ENCODE assay signal across 17 cellular contexts in the genomic region with DNA sequence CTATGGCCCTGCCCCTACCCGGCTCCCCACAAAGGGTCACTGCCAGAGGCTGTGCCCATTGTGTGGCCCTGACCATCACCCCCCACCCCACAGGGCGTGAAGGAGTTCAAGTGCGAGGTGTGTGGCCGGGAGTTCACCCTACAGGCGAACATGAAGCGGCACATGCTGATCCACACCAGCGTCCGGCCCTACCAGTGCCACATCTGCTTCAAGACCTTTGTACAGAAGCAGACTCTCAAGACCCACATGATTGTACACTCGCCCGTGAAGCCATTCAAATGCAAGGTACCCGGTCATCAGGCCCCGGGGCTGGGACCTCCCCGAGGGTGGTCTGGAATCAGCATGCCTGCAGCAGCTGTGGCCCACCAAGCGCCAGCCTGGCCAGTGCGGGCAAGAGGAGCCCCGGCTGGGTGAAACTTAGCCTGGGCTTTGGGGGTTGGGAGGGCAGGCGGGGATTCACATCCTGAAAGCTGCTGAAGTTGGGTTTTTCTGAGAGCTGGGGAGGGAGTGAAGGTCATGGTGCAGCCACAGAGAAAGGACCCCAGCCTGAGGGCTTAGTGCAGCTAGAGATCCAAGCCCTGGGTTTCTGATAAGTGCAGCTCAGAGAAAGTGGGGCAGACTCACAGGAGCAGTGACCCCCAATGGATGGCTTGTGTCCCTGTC.
DNase-seq lines count a peak whose midpoint lies in the region; ATAC-seq and TF ChIP-seq lines count a peak whose summit lies in the region.
"Had no signal": no experiment of that assay in that cellular context is flagged by ENCODE, and none has a peak within 500 bp of the region (broad histone marks: within the 10 kb centered on the region; RNA-seq: fewer than 3 reads in every experiment).

No MANE protein-coding gene starts in this region.

- no peak for TF ChIP-seq CTCF in RWPE1 (conservative IDR thresholded peaks at IDR 0.05; ENCODE audit: low read depth)

- no peaks in the 10 kb centered on the region for H3K27me3 Mint-ChIP-seq in activated T-cell treated with anti-CD3 and anti-CD28 coated beads, Interleukin-2, amount 50 U/mL, for 24 hours
- no peaks in the 10 kb centered on the region for H3K27me3 Mint-ChIP-seq in stimulated activated memory B cell treated with anti-CD40 and anti-IgM and Interleukin-4, amounts not matched to agents 10 μg/mL and 1 μg/mL and 100 μg/mL, for 72 hours

- H3K9me3 Mint-ChIP-seq in activated T-cell treated with anti-CD3 and anti-CD28 coated beads, Interleukin-2, amount 50 U/mL, for 24 hours: no peaks in the 10 kb centered on the region
- no peaks in the 10 kb centered on the region for H3K9me3 Mint-ChIP-seq in stimulated activated memory B cell treated with anti-CD40 and anti-IgM and Interleukin-4, amounts not matched to agents 10 μg/mL and 1 μg/mL and 100 μg/mL, for 72 hours
- H3K9me3 Mint-ChIP-seq: GM23338 had no signal

- H3K4me3 Mint-ChIP-seq in activated T-cell treated with anti-CD3 and anti-CD28 coated beads, Interleukin-2, amount 50 U/mL, for 24 hours: no peak overlapping the region
- no peak overlapping the region for H3K4me3 Mint-ChIP-seq in stimulated activated memory B cell treated with anti-CD40 and anti-IgM and Interleukin-4, amounts not matched to agents 10 μg/mL and 1 μg/mL and 100 μg/mL, for 72 hours
- H3K4me3 Mint-ChIP-seq: GM23338 had no signal

- H3K27ac Mint-ChIP-seq in activated T-cell treated with anti-CD3 and anti-CD28 coated beads, Interleukin-2, amount 50 U/mL, for 24 hours: peak overlapping the region; percentile 44
- peak overlapping the region; percentile 27 for H3K27ac Mint-ChIP-seq in stimulated activated memory B cell treated with anti-CD40 and anti-IgM and Interleukin-4, amounts not matched to agents 10 μg/mL and 1 μg/mL and 100 μg/mL, for 72 hours
- H3K27ac Mint-ChIP-seq: GM23338 had no signal

- H3K36me3 Mint-ChIP-seq in activated T-cell treated with anti-CD3 and anti-CD28 coated beads, Interleukin-2, amount 50 U/mL, for 24 hours (ENCODE audit: low read depth): peaks cover 61% of the 10 kb centered on the region
- peaks cover 15% of the 10 kb centered on the region for H3K36me3 Mint-ChIP-seq in stimulated activated memory B cell treated with anti-CD40 and anti-IgM and Interleukin-4, amounts not matched to agents 10 μg/mL and 1 μg/mL and 100 μg/mL, for 72 hours

- peak overlapping the region; percentile 28 for H3K27ac ChIP-seq in RWPE1
- H3K27ac ChIP-seq: PC-9 had no signal

- H3K4me1 Mint-ChIP-seq in activated T-cell treated with anti-CD3 and anti-CD28 coated beads, Interleukin-2, amount 50 U/mL, for 24 hours (ENCODE audit: low read depth): peaks cover 20% of the 10 kb centered on the region
- H3K4me1 Mint-ChIP-seq in stimulated activated memory B cell treated with anti-CD40 and anti-IgM and Interleukin-4, amounts not matched to agents 10 μg/mL and 1 μg/mL and 100 μg/mL, for 72 hours: peaks cover 13% of the 10 kb centered on the region

- POLR2A ChIA-PET in RWPE1 (lab: Yijun Ruan, JAX; ENCODE audit: low non-redundant PET): no interaction called here

- no peak for DNase-seq in activated T-cell treated with anti-CD3 and anti-CD28 coated beads, Interleukin-2, amount 50 U/mL, for 24 hours
- DNase-seq in activated T-cell treated with anti-CD3 and anti-CD28 coated beads for 4 hours (no peak), RWPE1 (ENCODE audit: low spot score) (no peak), ecto neural progenitor cell (ENCODE audit: low spot score) (peak; percentile 45), NCI-H524 treated with DMSO at 0.1 percent for 48 hours (lab: John Stamatoyannopoulos, UW) (no peak)
- DNase-seq: C1 segment of cervical spinal cord, COR-L47, DMS153, KBM-7, NCI-H1105 treated with DMSO at 0.1 percent for 48 hours, NCI-H187, PC-9, Right ventricle myocardium superior had no signal

- CTCF ChIA-PET in RWPE1 (lab: Yijun Ruan, JAX): interaction anchor here (0.6 to 1.5 kb wide), 2 partner anchors 133 to 174 kb away, joined by 3 to 4 read pairs; no protein-coding TSS in a partner anchor

- ATAC-seq in stimulated activated memory B cell treated with anti-CD40 and anti-IgM and Interleukin-4, amounts not matched to agents 10 μg/mL and 1 μg/mL and 100 μg/mL, for 72 hours: no peak
- ATAC-seq in HG02610 (IDR thresholded peaks at IDR 0.05; ENCODE audit: unreplicated experiment) (no peak), HG02763 (IDR thresholded peaks at IDR 0.05; ENCODE audit: unreplicated experiment) (no peak)
- ATAC-seq: GM23338 had no signal
